ENCODE assay signal across 1 cellular context in genomic region chr6:165854863-165855593, GRCh38.
TF ChIP-seq lines count a peak whose summit lies in the region.

No MANE protein-coding gene starts in this region.

TF ChIP-seq in GM23338, 12 proteins besides CTCF, POLR2A, EP300 and RAD21:
- TF ChIP-seq EZH2 (IDR thresholded peaks at IDR 0.05; ENCODE audit: low read depth, unreplicated experiment) (no peak), REST (IDR thresholded peaks at IDR 0.05; ENCODE audit: unreplicated experiment) (no peak), EZH2phosphoT487 (IDR thresholded peaks at IDR 0.05; ENCODE audit: unreplicated experiment) (no peak), ZNF114 (CRISPR knock-in tag; IDR thresholded peaks at IDR 0.05) (no peak)
TF ChIP-seq in GM23338: peak in this region for 0.
